21 cellular contexts compared by ENCODE assay signal in genomic region chr20:62633571-62634329, GRCh38. TPM values are rescaled to one million over a fixed set of nuclear protein-coding genes. Genes with fewer than 3 reads are reported as not detected.
DNase-seq lines count a peak whose midpoint lies in the region; ATAC-seq and TF ChIP-seq lines count a peak whose summit lies in the region.
"Had no signal": no experiment of that assay in that cellular context is flagged by ENCODE, and none has a peak within 500 bp of the region (broad histone marks: within the 10 kb centered on the region; RNA-seq: fewer than 3 reads in every experiment).

No MANE protein-coding gene starts in this region.

- H3K4me3 ChIP-seq in BLaER1 treated with 17β-estradiol and CSF1 and Interleukin-3, amounts not matched to agents 10 nM and 100 nM: no peak overlapping the region
- H3K4me3 ChIP-seq in H7 (ENCODE audit: insufficient read depth, low read depth, low read length) (no peak overlapping the region), parathyroid adenoma (ENCODE audit: low read depth, low read length) (no peak overlapping the region)
- H3K4me3 ChIP-seq: A549, Peyer's patch had no signal

- no peak for TF ChIP-seq CTCF in endothelial cell (IDR thresholded peaks at IDR 0.05; ENCODE audit: unreplicated experiment)
- no peak for TF ChIP-seq CTCF in parathyroid adenoma (IDR thresholded peaks at IDR 0.05)

- H3K27me3 Mint-ChIP-seq in endothelial cell (ENCODE audit: unreplicated experiment): peaks cover 8% of the 10 kb centered on the region
- H3K27me3 Mint-ChIP-seq in T-cell: peaks cover 9 to 25% of the 10 kb centered on the region in 2 donors

- 0 out of 22 replicates have a peak overlapping the region, but pooled peaks of 2 of the 11 experiments have one; percentile 23 to 30 for H3K9ac ChIP-seq in BLaER1 treated with 17β-estradiol and CSF1 and Interleukin-3, amounts not matched to agents 10 nM and 100 nM
- H3K9ac ChIP-seq in parathyroid adenoma: no peak overlapping the region

- DNase-seq in H7: peak; percentile 63
- DNase-seq in endothelial cell (ENCODE audit: low spot score): no peak
- no peak for DNase-seq in T-cell
- no peak for DNase-seq in activated CD4-positive, alpha-beta T cell treated with anti-CD3 and anti-CD28 coated beads for 4 hours
- DNase-seq: DMS53, EL, HCEC 1CT, KBM-7, NCI-H1105, NCI-H1694, NCI-H2081 treated with DMSO at 0.1 percent for 48 hours, NCI-H446 treated with DMSO at 0.1 percent for 48 hours, NCI-H69, Peyer's patch, Right ventricle myocardium superior had no signal

- no peak overlapping the region for H3K27ac ChIP-seq in BLaER1 treated with 17β-estradiol and CSF1 and Interleukin-3, amounts not matched to agents 10 nM and 100 nM
- peak overlapping the region; percentile 99 for H3K27ac ChIP-seq in parathyroid adenoma
- H3K27ac ChIP-seq: A549, Peyer's patch had no signal

- H2AFZ ChIP-seq in parathyroid adenoma: no peak overlapping the region

- CTCF ChIA-PET in T-cell (lab: Charles Lee): no interaction called here

- peaks cover 65 to 94% (median 72%) of the 10 kb centered on the region in 10 experiments for H3K4me1 ChIP-seq in BLaER1 treated with 17β-estradiol and CSF1 and Interleukin-3, amounts not matched to agents 10 nM and 100 nM
- H3K4me1 ChIP-seq in parathyroid adenoma: peaks cover 69% of the 10 kb centered on the region

- H3K9me3 Mint-ChIP-seq in endothelial cell (ENCODE audit: unreplicated experiment) (no peaks in the 10 kb centered on the region), T-cell (no peaks in the 10 kb centered on the region)

- H3K9me3 ChIP-seq in BLaER1 treated with 17β-estradiol and CSF1 and Interleukin-3, amounts not matched to agents 10 nM and 100 nM (replicated peaks in 1 of 11): no peaks in the 10 kb centered on the region
- H3K9me3 ChIP-seq in parathyroid adenoma (ENCODE audit: control insufficient read depth, low read length): no peaks in the 10 kb centered on the region
- H3K9me3 ChIP-seq: A549, Peyer's patch had no signal

- no peaks in the 10 kb centered on the region for H3K36me3 ChIP-seq in BLaER1 treated with 17β-estradiol and CSF1 and Interleukin-3, amounts not matched to agents 10 nM and 100 nM
- H3K36me3 ChIP-seq in H7 (replicated peaks; ENCODE audit: control insufficient read depth, insufficient read depth, low read length) (no peaks in the 10 kb centered on the region), parathyroid adenoma (ENCODE audit: control insufficient read depth, insufficient read depth, low read length) (no peaks in the 10 kb centered on the region)
- H3K36me3 ChIP-seq: Peyer's patch had no signal

- peaks cover 12 to 31% (median 22%) of the 10 kb centered on the region in 11 experiments for H3K27me3 ChIP-seq in BLaER1 treated with 17β-estradiol and CSF1 and Interleukin-3, amounts not matched to agents 10 nM and 100 nM
- no peaks in the 10 kb centered on the region for H3K27me3 ChIP-seq in H7 (ENCODE audit: control insufficient read depth, insufficient read depth, low read length)
- no peaks in the 10 kb centered on the region for H3K27me3 ChIP-seq in parathyroid adenoma (ENCODE audit: control insufficient read depth, insufficient read depth, low read length)
- H3K27me3 ChIP-seq: Peyer's patch had no signal

- POLR2A ChIA-PET in T-cell (lab: Charles Lee): interaction anchor here in 1 of 2 donors (0.7 kb wide), 1 partner anchor 158 kb away, joined by 4 read pairs; no protein-coding TSS in a partner anchor

- H3K27ac Mint-ChIP-seq in endothelial cell (ENCODE audit: unreplicated experiment) (peak overlapping the region; percentile 37), T-cell (no peak overlapping the region)

- H3K4me1 Mint-ChIP-seq in endothelial cell (ENCODE audit: unreplicated experiment): peaks cover 16% of the 10 kb centered on the region
- H3K4me1 Mint-ChIP-seq in T-cell: peaks cover 0 to 11% (median 2%) of the 10 kb centered on the region in 3 donors

- no peak overlapping the region for H3K4me3 Mint-ChIP-seq in endothelial cell (ENCODE audit: unreplicated experiment)
- H3K4me3 Mint-ChIP-seq in T-cell: no peak overlapping the region
- H3K4me3 Mint-ChIP-seq: CD4-positive, alpha-beta memory T cell had no signal

- H3K36me3 Mint-ChIP-seq in endothelial cell (ENCODE audit: low read depth, unreplicated experiment): no peaks in the 10 kb centered on the region
- no peaks in the 10 kb centered on the region for H3K36me3 Mint-ChIP-seq in T-cell
- H3K36me3 Mint-ChIP-seq: CD4-positive, alpha-beta memory T cell had no signal

- no peaks in the 10 kb centered on the region for H4K20me1 ChIP-seq in BLaER1 treated with 17β-estradiol and CSF1 and Interleukin-3, amounts not matched to agents 10 nM and 100 nM

- peaks cover 31% of the 10 kb centered on the region for H3K79me2 ChIP-seq in parathyroid adenoma

- ATAC-seq in T-cell (replicated peaks in 1 of 4) (no peak), GM18502 (IDR thresholded peaks at IDR 0.05; ENCODE audit: poor library complexity, unreplicated experiment) (no peak), GM19324 (IDR thresholded peaks at IDR 0.05; ENCODE audit: low FRiP score, unreplicated experiment) (no peak)
- ATAC-seq: A549 had no signal

- H3K4me2 ChIP-seq in BLaER1 treated with 17β-estradiol and CSF1 and Interleukin-3, amounts not matched to agents 10 nM and 100 nM: peak overlapping the region in 7 of 11 experiments; percentile 0 to 98 (median 90); a peak in 9 of 22 replicates
- no peak overlapping the region for H3K4me2 ChIP-seq in parathyroid adenoma (ENCODE audit: low read length)
- H3K4me2 ChIP-seq: A549 had no signal

RNA-seq across cellular contexts. Expression of gene SLCO4A1, which starts 8.6 kb away (rescaled TPM):
- 14.6 and 18.4 TPM in 2 replicates for total RNA-seq in H7 (2014; rRNA removed; shearing (Covaris generic))
- total RNA-seq in endothelial cell (ENCODE audit: unreplicated experiment) (1.4 TPM), T-cell (1 to 10 TPM in 4 of 5 donors, under 1 TPM in 1; 0.98 to 7.2 (median 5.4) TPM)
